ENCODE assay signal across 13 cellular contexts in genomic region chr3:133910422-133910821, GRCh38. TPM values are rescaled to one million over a fixed set of nuclear protein-coding genes. Genes with fewer than 3 reads are reported as not detected.
DNase-seq lines count a peak whose midpoint lies in the region; ATAC-seq and TF ChIP-seq lines count a peak whose summit lies in the region.
"Had no signal": no experiment of that assay in that cellular context is flagged by ENCODE, and none has a peak within 500 bp of the region (broad histone marks: within the 10 kb centered on the region; RNA-seq: fewer than 3 reads in every experiment).

No MANE protein-coding gene starts in this region.

- ATAC-seq in right cardiac atrium (no peak), sciatic nerve (no peak), left ventricle myocardium superior (no peak)
- ATAC-seq: stimulated activated naive CD8-positive, alpha-beta T cell treated with anti-CD3 and anti-CD28 coated beads, Interleukin-15, amount 100 ng/mL, for 72 hours had no signal

- no peak overlapping the region for H2AFZ ChIP-seq in SK-N-SH (ENCODE audit: low read depth)
- H2AFZ ChIP-seq in GM23248 = no peak overlapping the region

- no peak for DNase-seq in cardiac muscle cell (ENCODE audit: low read depth in 1 of 2, low spot score in 1 of 2)
- no peak for DNase-seq in right cardiac atrium
- DNase-seq in SK-N-SH = no peak
- no peak for DNase-seq in fibroblast of the aortic adventitia (ENCODE audit: low read depth)
- no peak for DNase-seq in type B pancreatic cell (ENCODE audit: extremely low spot score, unreplicated experiment)
- no peak for DNase-seq in GM23248
- DNase-seq in sciatic nerve (ENCODE audit: low spot score) = no peak
- no peak for DNase-seq in left ventricle myocardium superior
- DNase-seq: amniotic stem cell; dorsolateral prefrontal cortex; foreskin melanocyte; mesenchymal stem cell; stimulated activated naive CD8-positive, alpha-beta T cell treated with anti-CD3 and anti-CD28 coated beads, Interleukin-15, amount 100 ng/mL, for 72 hours had no signal

- H3K4me2 ChIP-seq in SK-N-SH (no peak overlapping the region), GM23248 (ENCODE audit: unreplicated experiment) (no peak overlapping the region)

- no peaks in the 10 kb centered on the region for H3K36me3 Mint-ChIP-seq in type B pancreatic cell

- H3K9me3 Mint-ChIP-seq in type B pancreatic cell = no peaks in the 10 kb centered on the region
- H3K9me3 Mint-ChIP-seq: stimulated activated naive CD8-positive, alpha-beta T cell treated with anti-CD3 and anti-CD28 coated beads, Interleukin-15, amount 100 ng/mL, for 72 hours had no signal

- TF ChIP-seq EP300 in SK-N-SH (IDR thresholded peaks at IDR 0.05; ENCODE audit: borderline replicate concordance in 1 of 2, low read depth in 1 of 2, low read length in 1 of 2) = no peak

- 76% methylated on average over 2 of the region's 2 CpGs for WGBS in right cardiac atrium
- 61% methylated on average over 2 of the region's 2 CpGs for WGBS in SK-N-SH (ENCODE audit: low lambda C conversion rate)
- whole genome bisulfite sequencing in GM23248 (ENCODE audit: low coverage in 1 of 2, low lambda C conversion rate in 2 of 2, missing lambda C conversion rate in 2 of 2), 2 experiments = 41 to 58% methylated on average over 2 of the region's 2 CpGs

- H3K9me3 ChIP-seq in cardiac muscle cell (ENCODE audit: low read depth) (no peaks in the 10 kb centered on the region), right cardiac atrium (ENCODE audit: control insufficient read depth, low read length) (no peaks in the 10 kb centered on the region), SK-N-SH (no peaks in the 10 kb centered on the region), GM23248 (ENCODE audit: low read depth) (no peaks in the 10 kb centered on the region)

- H3K4me1 Mint-ChIP-seq in type B pancreatic cell (ENCODE audit: unreplicated experiment) = no peaks in the 10 kb centered on the region
- H3K4me1 Mint-ChIP-seq: stimulated activated naive CD8-positive, alpha-beta T cell treated with anti-CD3 and anti-CD28 coated beads, Interleukin-15, amount 100 ng/mL, for 72 hours had no signal

- H3K9me2 ChIP-seq in SK-N-SH (no peaks in the 10 kb centered on the region), GM23248 (ENCODE audit: insufficient read depth) (no peaks in the 10 kb centered on the region)

- H3K9ac ChIP-seq in SK-N-SH (no peak overlapping the region), GM23248 (no peak overlapping the region)

- intact Hi-C loops in right cardiac atrium (cut with DNase I) = no loop called here
- intact Hi-C loops in sciatic nerve (cut with DNase I) = no loop called here
- intact Hi-C loops in left ventricle myocardium superior (cut with micrococcal nuclease) = no loop called here

- TF ChIP-seq CTCF in cardiac muscle cell (IDR thresholded peaks at IDR 0.05; ENCODE audit: low read depth, low read length) (peak; percentile 14), SK-N-SH (IDR thresholded peaks at IDR 0.05) (peak; percentile 35; the same call in 1 of the 2 replicates), fibroblast of the aortic adventitia (IDR thresholded peaks at IDR 0.05; ENCODE audit: insufficient read depth, low read length) (peak; percentile 23), type B pancreatic cell (conservative IDR thresholded peaks at IDR 0.05) (peak; percentile 56)

- H3K27ac ChIP-seq in cardiac muscle cell (no peak overlapping the region), right cardiac atrium (ENCODE audit: low read length) (no peak overlapping the region), SK-N-SH (ENCODE audit: low read depth in 2 of 2, low read length in 1 of 2) (no peak overlapping the region), GM23248 (no peak overlapping the region)
- H3K27ac ChIP-seq: dorsolateral prefrontal cortex had no signal

- H4K20me1 ChIP-seq in SK-N-SH (ENCODE audit: insufficient read depth) = no peaks in the 10 kb centered on the region
- no peaks in the 10 kb centered on the region for H4K20me1 ChIP-seq in GM23248 (ENCODE audit: insufficient read depth)

- H3F3A ChIP-seq in SK-N-SH (replicated peaks; ENCODE audit: insufficient read depth) (no peaks in the 10 kb centered on the region), GM23248 (ENCODE audit: insufficient read depth) (no peaks in the 10 kb centered on the region)

- H3K4me3 Mint-ChIP-seq in type B pancreatic cell = no peak overlapping the region
- H3K4me3 Mint-ChIP-seq: stimulated activated naive CD8-positive, alpha-beta T cell treated with anti-CD3 and anti-CD28 coated beads, Interleukin-15, amount 100 ng/mL, for 72 hours had no signal

- H3K27me3 Mint-ChIP-seq in type B pancreatic cell = peaks cover 4% of the 10 kb centered on the region

- no peak; the same call in 1 of the 2 replicates for TF ChIP-seq RAD21 in SK-N-SH (IDR thresholded peaks at IDR 0.05; ENCODE audit: low read length)

- CTCF ChIA-PET in SK-N-SH (lab: Yijun Ruan, JAX) = interaction anchor here (0.7 to 2.1 kb wide), 11 partner anchors 10 to 304 kb away, joined by 3 to 8 read pairs (median 4); no protein-coding TSS in a partner anchor

- H3K36me3 ChIP-seq in cardiac muscle cell (no peaks in the 10 kb centered on the region), SK-N-SH (replicated peaks in 1 of 2; ENCODE audit: control insufficient read depth in 1 of 2, insufficient read depth in 2 of 2, low read length in 1 of 2) (no peaks in the 10 kb centered on the region), GM23248 (ENCODE audit: low read depth) (no peaks in the 10 kb centered on the region)

- in situ Hi-C loops in GM23248 (cut with MboI) = no loop called here

- no peak overlapping the region for H3K4me3 ChIP-seq in cardiac muscle cell
- no peak overlapping the region for H3K4me3 ChIP-seq in right cardiac atrium (ENCODE audit: low read length)
- H3K4me3 ChIP-seq in SK-N-SH (ENCODE audit: low read depth in 2 of 2, low read length in 1 of 2) = no peak overlapping the region
- no peak overlapping the region for H3K4me3 ChIP-seq in fibroblast of the aortic adventitia (ENCODE audit: low read depth, low read length)
- H3K4me3 ChIP-seq in GM23248 = no peak overlapping the region
- H3K4me3 ChIP-seq: dorsolateral prefrontal cortex had no signal

- no peak overlapping the region for H3K27ac Mint-ChIP-seq in type B pancreatic cell
- H3K27ac Mint-ChIP-seq: stimulated activated naive CD8-positive, alpha-beta T cell treated with anti-CD3 and anti-CD28 coated beads, Interleukin-15, amount 100 ng/mL, for 72 hours had no signal

- H3K4me1 ChIP-seq in cardiac muscle cell (ENCODE audit: low read depth) (no peaks in the 10 kb centered on the region), right cardiac atrium (ENCODE audit: control insufficient read depth, insufficient read depth, low read length) (no peaks in the 10 kb centered on the region), SK-N-SH (ENCODE audit: control insufficient read depth in 1 of 2, insufficient read depth in 2 of 2, low read depth in 1 of 2, low read length in 1 of 2) (no peaks in the 10 kb centered on the region), GM23248 (ENCODE audit: insufficient read depth) (no peaks in the 10 kb centered on the region)

- POLR2A ChIA-PET in SK-N-SH (lab: Yijun Ruan, JAX) = no interaction called here

- H3K79me2 ChIP-seq in SK-N-SH (ENCODE audit: insufficient read depth) (no peaks in the 10 kb centered on the region), GM23248 (ENCODE audit: insufficient read depth) (no peaks in the 10 kb centered on the region)

- H3K27me3 ChIP-seq in cardiac muscle cell (peaks cover 5% of the 10 kb centered on the region), right cardiac atrium (ENCODE audit: control insufficient read depth, insufficient read depth) (no peaks in the 10 kb centered on the region), SK-N-SH (ENCODE audit: insufficient read depth) (peaks cover 6% of the 10 kb centered on the region; the same call in 1 of the 2 replicates), GM23248 (replicated peaks; ENCODE audit: insufficient read depth) (peaks cover 9% of the 10 kb centered on the region)
- H3K27me3 ChIP-seq: dorsolateral prefrontal cortex had no signal

TF ChIP-seq in SK-N-SH, 30 proteins besides CTCF, POLR2A, EP300 and RAD21 (continues in another document):
- TF ChIP-seq MAX (IDR thresholded peaks at IDR 0.05; ENCODE audit: low read depth) (no peak), ZBTB33 (IDR thresholded peaks at IDR 0.05; ENCODE audit: borderline replicate concordance, low read depth) (no peak), TEAD4 (IDR thresholded peaks at IDR 0.05; ENCODE audit: borderline replicate concordance, insufficient read depth) (no peak)

RNA-seq across cellular contexts. Expression of gene RAB6B, which starts 14.7 kb away (rescaled TPM):
- total RNA-seq in cardiac muscle cell (2.4 and 2.6 TPM in 2 replicates), right cardiac atrium (10 to 100 TPM; 27.2 to 48.1 (median 36.1) TPM), fibroblast of the aortic adventitia (ENCODE audit: low replicate concordance) (0.36 and 0.49 TPM in 2 replicates), type B pancreatic cell (ENCODE audit: low replicate concordance) (21.2 and 48.2 TPM in 2 replicates), sciatic nerve (9.5 TPM), left ventricle myocardium superior (51.6 TPM)
- polyA plus RNA-seq in cardiac muscle cell (3.0 TPM in 2 replicates), right cardiac atrium (23.6 TPM), SK-N-SH (2012; rRNA removed) (8.5 and 9.3 TPM in 2 replicates), GM23248 (2016; fragmentation: Nextera tagmentation; extraction: Ambion mirVana) (0.59 and 0.67 TPM in 2 replicates)
- 8.0 and 9.7 TPM in 2 replicates for polyA plus RNA-seq in SK-N-SH (2012; cell fraction: cytosol; rRNA removed)
- 7.2 and 7.3 TPM in 2 replicates for polyA plus RNA-seq in SK-N-SH (2012; cell fraction: nucleus; rRNA removed)
- 0.38 and 0.76 TPM in 2 replicates for total RNA-seq in GM23248 (2014; rRNA removed; shearing (Covaris generic))
